Comparison of ENCODE assay signal across 8 cellular contexts in genomic region chr5:139844472-139845145, GRCh38. TPM values are rescaled to one million over a fixed set of nuclear protein-coding genes. Genes with fewer than 3 reads are reported as not detected.
A peak's percentile ranks its signal among the peaks of the same experiment; 100 is the strongest.
DNase-seq lines count a peak whose midpoint lies in the region; ATAC-seq and TF ChIP-seq lines count a peak whose summit lies in the region.

No MANE protein-coding gene starts in this region.

- H3K9me3 ChIP-seq in DOHH2 (ENCODE audit: control insufficient read depth, insufficient read depth, low read length), result no peaks in the 10 kb centered on the region
- no peaks in the 10 kb centered on the region for H3K9me3 ChIP-seq in naive thymus-derived CD4-positive, alpha-beta T cell (ENCODE audit: control insufficient read depth in 2 of 3, low read length in 3 of 3)

- POLR2A ChIA-PET in naive thymus-derived CD4-positive, alpha-beta T cell (lab: Charles Lee), result interaction anchor here (0.6 kb wide), 1 partner anchor 453 kb away, joined by 3 read pairs; no protein-coding TSS in a partner anchor

- H3K4me3 Mint-ChIP-seq in naive thymus-derived CD4-positive, alpha-beta T cell, result peak overlapping the region in 2 of 10 donors; percentile 21 to 49
- H3K4me3 Mint-ChIP-seq in stimulated activated effector memory CD8-positive, alpha-beta T cell treated with anti-CD3 and anti-CD28 coated beads, Interleukin-12 subunit alpha, Interleukin-12 subunit beta, amount 100 ng/mL, for 72 hours, result no peak overlapping the region

- H3K36me3 ChIP-seq in DOHH2 (ENCODE audit: control insufficient read depth, low read length), result no peaks in the 10 kb centered on the region
- no peaks in the 10 kb centered on the region for H3K36me3 ChIP-seq in naive thymus-derived CD4-positive, alpha-beta T cell (ENCODE audit: control insufficient read depth in 2 of 3, insufficient read depth in 3 of 3, low read length in 3 of 3)

- H3K27ac Mint-ChIP-seq in naive thymus-derived CD4-positive, alpha-beta T cell, result no peak overlapping the region
- no peak overlapping the region for H3K27ac Mint-ChIP-seq in stimulated activated effector memory CD8-positive, alpha-beta T cell treated with anti-CD3 and anti-CD28 coated beads, Interleukin-12 subunit alpha, Interleukin-12 subunit beta, amount 100 ng/mL, for 72 hours

- H3K79me2 ChIP-seq in DOHH2 (ENCODE audit: control insufficient read depth, low read length), result no peaks in the 10 kb centered on the region

- H3K4me1 ChIP-seq in DOHH2 (ENCODE audit: control insufficient read depth, low read length), result no peaks in the 10 kb centered on the region; the same call in 1 of the 2 replicates
- H3K4me1 ChIP-seq in naive thymus-derived CD4-positive, alpha-beta T cell (ENCODE audit: control insufficient read depth in 2 of 2, insufficient read depth in 2 of 2, low read length in 2 of 2), result peaks cover 0 to 5% of the 10 kb centered on the region in 2 donors

- no peak overlapping the region for H3K4me2 ChIP-seq in DOHH2 (ENCODE audit: low read length)

- TF ChIP-seq CTCF in DOHH2 (IDR thresholded peaks at IDR 0.05; ENCODE audit: low read depth, low read length, poor library complexity, severe bottlenecking), result peak; percentile 84
- TF ChIP-seq CTCF in epithelial cell of esophagus (IDR thresholded peaks at IDR 0.05; ENCODE audit: insufficient read depth, low read depth, low read length, missing control alignments), result peak; percentile 67

- H3K27me3 Mint-ChIP-seq in naive thymus-derived CD4-positive, alpha-beta T cell, result peaks cover 13 to 59% (median 16%) of the 10 kb centered on the region in 5 donors

- H3F3A ChIP-seq in DOHH2 (ENCODE audit: control insufficient read depth, insufficient read depth), result no peaks in the 10 kb centered on the region

- H3K27me3 ChIP-seq in DOHH2 (ENCODE audit: control insufficient read depth, low read length), result peaks cover 42% of the 10 kb centered on the region
- H3K27me3 ChIP-seq in naive thymus-derived CD4-positive, alpha-beta T cell (ENCODE audit: control insufficient read depth in 2 of 2, insufficient read depth in 2 of 2, low read length in 2 of 2), result no peaks in the 10 kb centered on the region

- H3K9me2 ChIP-seq in DOHH2 (replicated peaks; ENCODE audit: control insufficient read depth, low read length), result no peaks in the 10 kb centered on the region

- CTCF ChIA-PET in naive thymus-derived CD4-positive, alpha-beta T cell (lab: Charles Lee), result interaction anchor here (0.8 to 1.1 kb wide), 2 partner anchors 11 to 57 kb away, joined by 3 to 4 read pairs; no protein-coding TSS in a partner anchor

- intact Hi-C loops in naive thymus-derived CD4-positive, alpha-beta T cell (cut with micrococcal nuclease), result loop anchor here (1.0 to 10.0 kb wide), 7 partner anchors 20 to 550 kb away; partner anchors contain the start of gene MATR3 (in 1 of the 2)

- no peak overlapping the region for H3K27ac ChIP-seq in DOHH2 (ENCODE audit: low read depth, low read length)
- H3K27ac ChIP-seq in naive thymus-derived CD4-positive, alpha-beta T cell (ENCODE audit: low read depth, low read length), result no peak overlapping the region

- peaks cover 7 to 17% (median 12%) of the 10 kb centered on the region in 7 donors for H3K4me1 Mint-ChIP-seq in naive thymus-derived CD4-positive, alpha-beta T cell
- peaks cover 21% of the 10 kb centered on the region for H3K4me1 Mint-ChIP-seq in stimulated activated effector memory CD8-positive, alpha-beta T cell treated with anti-CD3 and anti-CD28 coated beads, Interleukin-12 subunit alpha, Interleukin-12 subunit beta, amount 100 ng/mL, for 72 hours

- no peaks in the 10 kb centered on the region for H4K20me1 ChIP-seq in DOHH2 (ENCODE audit: control insufficient read depth, insufficient read depth, low read depth, low read length)

- H3K9me3 Mint-ChIP-seq in naive thymus-derived CD4-positive, alpha-beta T cell, result peaks cover 0 to 1% (median 0%) of the 10 kb centered on the region in 11 donors
- H3K9me3 Mint-ChIP-seq in stimulated activated effector memory CD8-positive, alpha-beta T cell treated with anti-CD3 and anti-CD28 coated beads, Interleukin-12 subunit alpha, Interleukin-12 subunit beta, amount 100 ng/mL, for 72 hours, result no peaks in the 10 kb centered on the region

- ATAC-seq in HG02852 (IDR thresholded peaks at IDR 0.05; ENCODE audit: unreplicated experiment) (peak; percentile 42), HG03280 (IDR thresholded peaks at IDR 0.05; ENCODE audit: unreplicated experiment) (no peak)
- ATAC-seq in naive thymus-derived CD4-positive, alpha-beta T cell, result peak; percentile 28
- peak; percentile 50 for ATAC-seq in stimulated activated effector memory CD8-positive, alpha-beta T cell treated with anti-CD3 and anti-CD28 coated beads, Interleukin-12 subunit alpha, Interleukin-12 subunit beta, amount 100 ng/mL, for 72 hours

- H3K36me3 Mint-ChIP-seq in naive thymus-derived CD4-positive, alpha-beta T cell, result no peaks in the 10 kb centered on the region
- H3K36me3 Mint-ChIP-seq in stimulated activated effector memory CD8-positive, alpha-beta T cell treated with anti-CD3 and anti-CD28 coated beads, Interleukin-12 subunit alpha, Interleukin-12 subunit beta, amount 100 ng/mL, for 72 hours, result no peaks in the 10 kb centered on the region

- H3K4me3 ChIP-seq in DOHH2 (ENCODE audit: low read length) (no peak overlapping the region), epithelial cell of esophagus (ENCODE audit: low read length) (no peak overlapping the region)
- H3K4me3 ChIP-seq in naive thymus-derived CD4-positive, alpha-beta T cell (ENCODE audit: low read length), result no peak overlapping the region

- DNase-seq in NOMO-1 treated with DMSO at 0.1 percent for 48 hours (lab: John Stamatoyannopoulos, UW; ENCODE audit: unreplicated experiment) (peak; percentile 55), epithelial cell of esophagus (ENCODE audit: low read depth) (peak; percentile 59)
- peak; percentile 40 for DNase-seq in activated CD8-positive, alpha-beta memory T cell treated with anti-CD3 and anti-CD28 coated beads, Interleukin-2, amount 50 U/mL, for 24 hours (ENCODE audit: extremely low read depth)
- DNase-seq in naive thymus-derived CD4-positive, alpha-beta T cell, result peak; percentile 26 to 62 (median 57)
- DNase-seq in stimulated activated effector memory CD8-positive, alpha-beta T cell treated with anti-CD3 and anti-CD28 coated beads, Interleukin-12 subunit alpha, Interleukin-12 subunit beta, amount 100 ng/mL, for 72 hours (ENCODE audit: low spot score in 2 of 2), result peak; percentile 56 to 84

RNA-seq across cellular contexts. Expression of gene PSD2, which starts 49.0 kb away (rescaled TPM):
- total RNA-seq in naive thymus-derived CD4-positive, alpha-beta T cell, result under 1 TPM in 2 of 5 experiments, not detected in 3; 0.05 to 0.42 TPM
- polyA plus RNA-seq in naive thymus-derived CD4-positive, alpha-beta T cell, result not detected
